In the genomic region with DNA sequence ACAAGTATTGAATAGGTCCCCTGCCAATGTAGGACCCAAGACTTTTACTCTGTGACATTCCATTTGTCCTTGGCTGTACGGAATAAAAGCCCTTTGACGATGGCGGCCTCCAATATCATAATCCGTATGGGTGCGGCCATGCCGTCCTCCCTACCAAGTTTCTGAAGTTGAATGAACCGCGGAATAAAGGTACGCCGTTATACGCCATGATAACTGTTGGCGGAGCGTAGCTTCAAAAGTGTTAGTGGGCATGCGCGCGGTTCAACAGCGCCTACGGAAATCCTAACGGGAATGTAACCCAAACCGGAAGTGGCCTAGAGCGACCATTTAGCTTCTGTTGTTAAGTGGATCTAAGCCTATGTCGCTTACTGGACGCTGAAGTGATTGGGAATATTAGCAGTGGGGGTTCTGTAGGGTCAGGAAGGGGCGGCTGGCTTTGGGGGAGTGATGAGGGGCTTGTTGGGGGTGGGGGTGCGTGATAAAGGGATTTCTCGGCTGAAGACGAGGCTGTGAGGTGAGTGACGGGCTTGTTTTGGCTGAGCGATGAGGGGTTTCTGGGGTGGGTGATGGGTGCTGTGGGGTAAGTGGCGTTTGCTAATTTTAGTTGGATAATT, we compare ENCODE assay signal across 8 cellular contexts. TPM values are rescaled to one million over a fixed set of nuclear protein-coding genes. Genes with fewer than 3 reads are reported as not detected.
DNase-seq lines count a peak whose midpoint lies in the region; ATAC-seq lines count a peak whose summit lies in the region.

Gene ZNF175 (plus strand): TSS at position 322 of the 614 bp plus-strand sequence. CDS start 2,047 bp downstream, outside the sequence.

- no peaks in the 10 kb centered on the region for H3K9me3 ChIP-seq in naive thymus-derived CD4-positive, alpha-beta T cell (ENCODE audit: control insufficient read depth in 2 of 3, low read length in 3 of 3)

- H3K4me1 Mint-ChIP-seq in IgD-negative memory B cell: peaks cover 22 to 37% (median 23%) of the 10 kb centered on the region in 3 donors
- peaks cover 21 to 45% (median 34%) of the 10 kb centered on the region in 7 donors for H3K4me1 Mint-ChIP-seq in naive thymus-derived CD4-positive, alpha-beta T cell
- H3K4me1 Mint-ChIP-seq in stimulated activated effector memory CD8-positive, alpha-beta T cell treated with anti-CD3 and anti-CD28 coated beads, Interleukin-12 subunit alpha, Interleukin-12 subunit beta, amount 100 ng/mL, for 72 hours: peaks cover 24% of the 10 kb centered on the region

- no peaks in the 10 kb centered on the region for H3K9me3 Mint-ChIP-seq in IgD-negative memory B cell
- H3K9me3 Mint-ChIP-seq in naive thymus-derived CD4-positive, alpha-beta T cell: peaks cover 0 to 8% (median 2%) of the 10 kb centered on the region in 11 donors
- H3K9me3 Mint-ChIP-seq in stimulated activated effector memory CD8-positive, alpha-beta T cell treated with anti-CD3 and anti-CD28 coated beads, Interleukin-12 subunit alpha, Interleukin-12 subunit beta, amount 100 ng/mL, for 72 hours: peaks cover 2% of the 10 kb centered on the region

- POLR2A ChIA-PET in naive thymus-derived CD4-positive, alpha-beta T cell (lab: Charles Lee): no interaction called here

- H3K36me3 ChIP-seq in naive thymus-derived CD4-positive, alpha-beta T cell (ENCODE audit: control insufficient read depth in 2 of 3, insufficient read depth in 3 of 3, low read length in 3 of 3): peaks cover 0 to 8% (median 0%) of the 10 kb centered on the region in 3 experiments

- peak; percentile 76 for ATAC-seq in GM21515 (IDR thresholded peaks at IDR 0.05; ENCODE audit: unreplicated experiment)
- ATAC-seq in naive thymus-derived CD4-positive, alpha-beta T cell: peak; percentile 96
- peak; percentile 93 for ATAC-seq in stimulated activated effector memory CD8-positive, alpha-beta T cell treated with anti-CD3 and anti-CD28 coated beads, Interleukin-12 subunit alpha, Interleukin-12 subunit beta, amount 100 ng/mL, for 72 hours

- CTCF ChIA-PET in naive thymus-derived CD4-positive, alpha-beta T cell (lab: Charles Lee): interaction anchor here (0.6 kb wide), 1 partner anchor 146 kb away, joined by 3 read pairs; no protein-coding TSS in a partner anchor

- peak within 1 kb of the TSS; percentile 95 to 100 (median 98) for H3K4me3 Mint-ChIP-seq in IgD-negative memory B cell
- peak within 1 kb of the TSS; percentile 82 to 99 (median 96) for H3K4me3 Mint-ChIP-seq in naive thymus-derived CD4-positive, alpha-beta T cell
- H3K4me3 Mint-ChIP-seq in stimulated activated effector memory CD8-positive, alpha-beta T cell treated with anti-CD3 and anti-CD28 coated beads, Interleukin-12 subunit alpha, Interleukin-12 subunit beta, amount 100 ng/mL, for 72 hours: peak within 1 kb of the TSS; percentile 98

- peaks cover 6% of the 10 kb centered on the region for H3K36me3 Mint-ChIP-seq in IgD-negative memory B cell
- H3K36me3 Mint-ChIP-seq in naive thymus-derived CD4-positive, alpha-beta T cell: peaks cover 12 to 42% (median 31%) of the 10 kb centered on the region in 5 donors
- H3K36me3 Mint-ChIP-seq in stimulated activated effector memory CD8-positive, alpha-beta T cell treated with anti-CD3 and anti-CD28 coated beads, Interleukin-12 subunit alpha, Interleukin-12 subunit beta, amount 100 ng/mL, for 72 hours: peaks cover 37% of the 10 kb centered on the region

- intact Hi-C loops in naive thymus-derived CD4-positive, alpha-beta T cell (cut with micrococcal nuclease): loop anchor here (1.0 to 5.0 kb wide), 4 partner anchors 23 to 601 kb away; partner anchors contain the start of genes CTU1 (in 1 of the 2) and ZNF836 (in 1 of the 2)

- in situ Hi-C loops in Caki2 (cut with HindIII; ENCODE audit: low pct_unique_long_range_greater_than_20kb, low sequenced_read_pairs): no loop called here

- H3K27me3 Mint-ChIP-seq in IgD-negative memory B cell: no peaks in the 10 kb centered on the region
- peaks cover 4 to 18% (median 7%) of the 10 kb centered on the region in 5 donors for H3K27me3 Mint-ChIP-seq in naive thymus-derived CD4-positive, alpha-beta T cell

- peak within 1 kb of the TSS; percentile 84 for H3K4me3 ChIP-seq in naive thymus-derived CD4-positive, alpha-beta T cell (ENCODE audit: low read length)

- peaks cover 10 to 11% of the 10 kb centered on the region in 2 donors for H3K4me1 ChIP-seq in naive thymus-derived CD4-positive, alpha-beta T cell (ENCODE audit: control insufficient read depth in 2 of 2, insufficient read depth in 2 of 2, low read length in 2 of 2)

- no peaks in the 10 kb centered on the region for H3K27me3 ChIP-seq in naive thymus-derived CD4-positive, alpha-beta T cell (ENCODE audit: control insufficient read depth in 2 of 2, insufficient read depth in 2 of 2, low read length in 2 of 2)

- H3K27ac ChIP-seq in naive thymus-derived CD4-positive, alpha-beta T cell (ENCODE audit: low read depth, low read length): peak within 1 kb of the TSS; percentile 30

- peak within 1 kb of the TSS; percentile 84 to 94 (median 85) for H3K27ac Mint-ChIP-seq in IgD-negative memory B cell
- H3K27ac Mint-ChIP-seq in naive thymus-derived CD4-positive, alpha-beta T cell: peak within 1 kb of the TSS; percentile 36 to 90 (median 80)
- peak within 1 kb of the TSS; percentile 97 for H3K27ac Mint-ChIP-seq in stimulated activated effector memory CD8-positive, alpha-beta T cell treated with anti-CD3 and anti-CD28 coated beads, Interleukin-12 subunit alpha, Interleukin-12 subunit beta, amount 100 ng/mL, for 72 hours

- peak; percentile 93 for DNase-seq in Caki2 (ENCODE audit: low read depth)
- peak; percentile 96 for DNase-seq in RKO (ENCODE audit: low spot score)
- peak; percentile 71 to 76 for DNase-seq in activated T-helper 1 cell treated with anti-CD3 and anti-CD28 coated beads, Interleukin-2, amount 50 U/mL, for 16 hours (ENCODE audit: low read depth in 1 of 2, low spot score in 1 of 2)
- DNase-seq in fibroblast of peridontal ligament (ENCODE audit: extremely low read depth): peak; percentile 98
- DNase-seq in naive thymus-derived CD4-positive, alpha-beta T cell: peak; percentile 41 to 79 (median 71)
- DNase-seq in stimulated activated effector memory CD8-positive, alpha-beta T cell treated with anti-CD3 and anti-CD28 coated beads, Interleukin-12 subunit alpha, Interleukin-12 subunit beta, amount 100 ng/mL, for 72 hours (ENCODE audit: low spot score in 2 of 2): peak; percentile 64 to 90

RNA-seq across cellular contexts. Expression of gene ZNF175, which starts in this region (rescaled TPM):
- total RNA-seq in Caki2 (2014; rRNA removed; shearing (Covaris generic); ENCODE audit: low replicate concordance): 2.5 and 10.8 TPM in 2 replicates
- 4.9 TPM for polyA plus RNA-seq in IgD-negative memory B cell
- 10 to 100 TPM in 3 of 5 experiments, 1 to 10 TPM in 2; 6.8 to 19.1 (median 10.2) TPM for total RNA-seq in naive thymus-derived CD4-positive, alpha-beta T cell
- polyA plus RNA-seq in naive thymus-derived CD4-positive, alpha-beta T cell: 1 to 10 TPM; 2.6 to 4.8 TPM

Comparison
In these comparisons a context has a peak if more than half of its experiments do, and no peak if none do; other contexts are left out.
1. Peak in every context shown above with its lines: DNase-seq, ATAC-seq, H3K4me3 ChIP-seq and H3K27ac ChIP-seq.